2 cellular contexts compared by ENCODE assay signal in the genomic region with DNA sequence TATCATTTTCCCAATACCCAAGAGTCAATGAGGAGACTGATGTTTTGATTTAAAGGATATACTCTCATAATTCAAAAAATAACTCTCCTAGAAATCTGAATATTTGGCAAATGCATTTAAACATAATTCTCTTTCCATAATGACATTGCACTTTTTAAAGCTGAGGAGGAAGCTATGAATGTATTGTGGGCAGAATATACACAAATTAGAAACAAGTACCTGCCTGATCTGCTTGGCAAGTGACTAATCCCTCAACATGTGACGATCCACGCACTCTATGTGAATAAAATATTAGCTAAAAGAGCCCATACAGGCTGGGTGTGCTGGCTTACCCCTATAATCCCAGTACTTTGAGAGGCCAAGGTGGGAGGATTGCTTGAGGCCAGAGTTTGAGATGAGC.
TF ChIP-seq lines count a peak whose summit lies in the region.

No MANE protein-coding gene starts in this region.

TF ChIP-seq in GM23338, 12 proteins besides CTCF, POLR2A, EP300 and RAD21 (continued from another document):
- TF ChIP-seq, protein P1, sequence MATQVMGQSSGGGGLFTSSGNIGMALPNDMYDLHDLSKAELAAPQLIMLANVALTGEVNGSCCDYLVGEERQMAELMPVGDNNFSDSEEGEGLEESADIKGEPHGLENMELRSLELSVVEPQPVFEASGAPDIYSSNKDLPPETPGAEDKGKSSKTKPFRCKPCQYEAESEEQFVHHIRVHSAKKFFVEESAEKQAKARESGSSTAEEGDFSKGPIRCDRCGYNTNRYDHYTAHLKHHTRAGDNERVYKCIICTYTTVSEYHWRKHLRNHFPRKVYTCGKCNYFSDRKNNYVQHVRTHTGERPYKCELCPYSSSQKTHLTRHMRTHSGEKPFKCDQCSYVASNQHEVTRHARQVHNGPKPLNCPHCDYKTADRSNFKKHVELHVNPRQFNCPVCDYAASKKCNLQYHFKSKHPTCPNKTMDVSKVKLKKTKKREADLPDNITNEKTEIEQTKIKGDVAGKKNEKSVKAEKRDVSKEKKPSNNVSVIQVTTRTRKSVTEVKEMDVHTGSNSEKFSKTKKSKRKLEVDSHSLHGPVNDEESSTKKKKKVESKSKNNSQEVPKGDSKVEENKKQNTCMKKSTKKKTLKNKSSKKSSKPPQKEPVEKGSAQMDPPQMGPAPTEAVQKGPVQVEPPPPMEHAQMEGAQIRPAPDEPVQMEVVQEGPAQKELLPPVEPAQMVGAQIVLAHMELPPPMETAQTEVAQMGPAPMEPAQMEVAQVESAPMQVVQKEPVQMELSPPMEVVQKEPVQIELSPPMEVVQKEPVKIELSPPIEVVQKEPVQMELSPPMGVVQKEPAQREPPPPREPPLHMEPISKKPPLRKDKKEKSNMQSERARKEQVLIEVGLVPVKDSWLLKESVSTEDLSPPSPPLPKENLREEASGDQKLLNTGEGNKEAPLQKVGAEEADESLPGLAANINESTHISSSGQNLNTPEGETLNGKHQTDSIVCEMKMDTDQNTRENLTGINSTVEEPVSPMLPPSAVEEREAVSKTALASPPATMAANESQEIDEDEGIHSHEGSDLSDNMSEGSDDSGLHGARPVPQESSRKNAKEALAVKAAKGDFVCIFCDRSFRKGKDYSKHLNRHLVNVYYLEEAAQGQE (IDR thresholded peaks at IDR 0.05; ENCODE audit: unreplicated experiment), result no peak
- TF ChIP-seq, protein P2, sequence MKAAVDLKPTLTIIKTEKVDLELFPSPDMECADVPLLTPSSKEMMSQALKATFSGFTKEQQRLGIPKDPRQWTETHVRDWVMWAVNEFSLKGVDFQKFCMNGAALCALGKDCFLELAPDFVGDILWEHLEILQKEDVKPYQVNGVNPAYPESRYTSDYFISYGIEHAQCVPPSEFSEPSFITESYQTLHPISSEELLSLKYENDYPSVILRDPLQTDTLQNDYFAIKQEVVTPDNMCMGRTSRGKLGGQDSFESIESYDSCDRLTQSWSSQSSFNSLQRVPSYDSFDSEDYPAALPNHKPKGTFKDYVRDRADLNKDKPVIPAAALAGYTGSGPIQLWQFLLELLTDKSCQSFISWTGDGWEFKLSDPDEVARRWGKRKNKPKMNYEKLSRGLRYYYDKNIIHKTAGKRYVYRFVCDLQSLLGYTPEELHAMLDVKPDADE (IDR thresholded peaks at IDR 0.05), result no peak
- TF ChIP-seq POLR2AphosphoS5 (IDR thresholded peaks at IDR 0.05; ENCODE audit: low read depth) (no peak), STAT1 (IDR thresholded peaks at IDR 0.05; ENCODE audit: unreplicated experiment) (no peak)
- TF ChIP-seq, protein P3, sequence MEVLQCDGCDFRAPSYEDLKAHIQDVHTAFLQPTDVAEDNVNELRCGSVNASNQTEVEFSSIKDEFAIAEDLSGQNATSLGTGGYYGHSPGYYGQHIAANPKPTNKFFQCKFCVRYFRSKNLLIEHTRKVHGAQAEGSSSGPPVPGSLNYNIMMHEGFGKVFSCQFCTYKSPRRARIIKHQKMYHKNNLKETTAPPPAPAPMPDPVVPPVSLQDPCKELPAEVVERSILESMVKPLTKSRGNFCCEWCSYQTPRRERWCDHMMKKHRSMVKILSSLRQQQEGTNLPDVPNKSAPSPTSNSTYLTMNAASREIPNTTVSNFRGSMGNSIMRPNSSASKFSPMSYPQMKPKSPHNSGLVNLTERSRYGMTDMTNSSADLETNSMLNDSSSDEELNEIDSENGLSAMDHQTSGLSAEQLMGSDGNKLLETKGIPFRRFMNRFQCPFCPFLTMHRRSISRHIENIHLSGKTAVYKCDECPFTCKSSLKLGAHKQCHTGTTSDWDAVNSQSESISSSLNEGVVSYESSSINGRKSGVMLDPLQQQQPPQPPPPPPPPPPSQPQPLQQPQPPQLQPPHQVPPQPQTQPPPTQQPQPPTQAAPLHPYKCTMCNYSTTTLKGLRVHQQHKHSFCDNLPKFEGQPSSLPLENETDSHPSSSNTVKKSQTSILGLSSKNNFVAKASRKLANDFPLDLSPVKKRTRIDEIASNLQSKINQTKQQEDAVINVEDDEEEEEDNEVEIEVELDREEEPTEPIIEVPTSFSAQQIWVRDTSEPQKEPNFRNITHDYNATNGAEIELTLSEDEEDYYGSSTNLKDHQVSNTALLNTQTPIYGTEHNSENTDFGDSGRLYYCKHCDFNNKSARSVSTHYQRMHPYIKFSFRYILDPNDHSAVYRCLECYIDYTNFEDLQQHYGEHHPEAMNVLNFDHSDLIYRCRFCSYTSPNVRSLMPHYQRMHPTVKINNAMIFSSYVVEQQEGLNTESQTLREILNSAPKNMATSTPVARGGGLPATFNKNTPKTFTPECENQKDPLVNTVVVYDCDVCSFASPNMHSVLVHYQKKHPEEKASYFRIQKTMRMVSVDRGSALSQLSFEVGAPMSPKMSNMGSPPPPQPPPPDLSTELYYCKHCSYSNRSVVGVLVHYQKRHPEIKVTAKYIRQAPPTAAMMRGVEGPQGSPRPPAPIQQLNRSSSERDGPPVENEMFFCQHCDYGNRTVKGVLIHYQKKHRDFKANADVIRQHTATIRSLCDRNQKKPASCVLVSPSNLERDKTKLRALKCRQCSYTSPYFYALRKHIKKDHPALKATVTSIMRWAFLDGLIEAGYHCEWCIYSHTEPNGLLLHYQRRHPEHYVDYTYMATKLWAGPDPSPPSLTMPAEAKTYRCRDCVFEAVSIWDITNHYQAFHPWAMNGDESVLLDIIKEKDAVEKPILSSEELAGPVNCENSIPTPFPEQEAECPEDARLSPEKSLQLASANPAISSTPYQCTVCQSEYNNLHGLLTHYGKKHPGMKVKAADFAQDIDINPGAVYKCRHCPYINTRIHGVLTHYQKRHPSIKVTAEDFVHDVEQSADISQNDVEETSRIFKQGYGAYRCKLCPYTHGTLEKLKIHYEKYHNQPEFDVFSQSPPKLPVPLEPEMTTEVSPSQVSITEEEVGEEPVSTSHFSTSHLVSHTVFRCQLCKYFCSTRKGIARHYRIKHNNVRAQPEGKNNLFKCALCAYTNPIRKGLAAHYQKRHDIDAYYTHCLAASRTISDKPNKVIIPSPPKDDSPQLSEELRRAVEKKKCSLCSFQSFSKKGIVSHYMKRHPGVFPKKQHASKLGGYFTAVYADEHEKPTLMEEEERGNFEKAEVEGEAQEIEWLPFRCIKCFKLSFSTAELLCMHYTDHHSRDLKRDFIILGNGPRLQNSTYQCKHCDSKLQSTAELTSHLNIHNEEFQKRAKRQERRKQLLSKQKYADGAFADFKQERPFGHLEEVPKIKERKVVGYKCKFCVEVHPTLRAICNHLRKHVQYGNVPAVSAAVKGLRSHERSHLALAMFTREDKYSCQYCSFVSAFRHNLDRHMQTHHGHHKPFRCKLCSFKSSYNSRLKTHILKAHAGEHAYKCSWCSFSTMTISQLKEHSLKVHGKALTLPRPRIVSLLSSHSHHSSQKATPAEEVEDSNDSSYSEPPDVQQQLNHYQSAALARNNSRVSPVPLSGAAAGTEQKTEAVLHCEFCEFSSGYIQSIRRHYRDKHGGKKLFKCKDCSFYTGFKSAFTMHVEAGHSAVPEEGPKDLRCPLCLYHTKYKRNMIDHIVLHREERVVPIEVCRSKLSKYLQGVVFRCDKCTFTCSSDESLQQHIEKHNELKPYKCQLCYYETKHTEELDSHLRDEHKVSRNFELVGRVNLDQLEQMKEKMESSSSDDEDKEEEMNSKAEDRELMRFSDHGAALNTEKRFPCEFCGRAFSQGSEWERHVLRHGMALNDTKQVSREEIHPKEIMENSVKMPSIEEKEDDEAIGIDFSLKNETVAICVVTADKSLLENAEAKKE (CRISPR knock-in tag; IDR thresholded peaks at IDR 0.05), result no peak

TF ChIP-seq in GM12878, 131 proteins besides CTCF, POLR2A, EP300 and RAD21:
- TF ChIP-seq, protein P4, sequence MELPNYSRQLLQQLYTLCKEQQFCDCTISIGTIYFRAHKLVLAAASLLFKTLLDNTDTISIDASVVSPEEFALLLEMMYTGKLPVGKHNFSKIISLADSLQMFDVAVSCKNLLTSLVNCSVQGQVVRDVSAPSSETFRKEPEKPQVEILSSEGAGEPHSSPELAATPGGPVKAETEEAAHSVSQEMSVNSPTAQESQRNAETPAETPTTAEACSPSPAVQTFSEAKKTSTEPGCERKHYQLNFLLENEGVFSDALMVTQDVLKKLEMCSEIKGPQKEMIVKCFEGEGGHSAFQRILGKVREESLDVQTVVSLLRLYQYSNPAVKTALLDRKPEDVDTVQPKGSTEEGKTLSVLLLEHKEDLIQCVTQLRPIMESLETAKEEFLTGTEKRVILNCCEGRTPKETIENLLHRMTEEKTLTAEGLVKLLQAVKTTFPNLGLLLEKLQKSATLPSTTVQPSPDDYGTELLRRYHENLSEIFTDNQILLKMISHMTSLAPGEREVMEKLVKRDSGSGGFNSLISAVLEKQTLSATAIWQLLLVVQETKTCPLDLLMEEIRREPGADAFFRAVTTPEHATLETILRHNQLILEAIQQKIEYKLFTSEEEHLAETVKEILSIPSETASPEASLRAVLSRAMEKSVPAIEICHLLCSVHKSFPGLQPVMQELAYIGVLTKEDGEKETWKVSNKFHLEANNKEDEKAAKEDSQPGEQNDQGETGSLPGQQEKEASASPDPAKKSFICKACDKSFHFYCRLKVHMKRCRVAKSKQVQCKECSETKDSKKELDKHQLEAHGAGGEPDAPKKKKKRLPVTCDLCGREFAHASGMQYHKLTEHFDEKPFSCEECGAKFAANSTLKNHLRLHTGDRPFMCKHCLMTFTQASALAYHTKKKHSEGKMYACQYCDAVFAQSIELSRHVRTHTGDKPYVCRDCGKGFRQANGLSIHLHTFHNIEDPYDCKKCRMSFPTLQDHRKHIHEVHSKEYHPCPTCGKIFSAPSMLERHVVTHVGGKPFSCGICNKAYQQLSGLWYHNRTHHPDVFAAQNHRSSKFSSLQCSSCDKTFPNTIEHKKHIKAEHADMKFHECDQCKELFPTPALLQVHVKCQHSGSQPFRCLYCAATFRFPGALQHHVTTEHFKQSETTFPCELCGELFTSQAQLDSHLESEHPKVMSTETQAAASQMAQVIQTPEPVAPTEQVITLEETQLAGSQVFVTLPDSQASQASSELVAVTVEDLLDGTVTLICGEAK (IDR thresholded peaks at IDR 0.05; ENCODE audit: borderline replicate concordance), result no peak
- no peak for TF ChIP-seq POLR2AphosphoS2 (IDR thresholded peaks at IDR 0.05; ENCODE audit: low read depth, low read length)
- no peak for TF ChIP-seq CBFB (IDR thresholded peaks at IDR 0.05; ENCODE audit: low read depth)
- no peak for TF ChIP-seq SMARCA5 (IDR thresholded peaks at IDR 0.05)
- no peak for TF ChIP-seq FOXK2 (IDR thresholded peaks at IDR 0.05)
- no peak for TF ChIP-seq RELA (IDR thresholded peaks at IDR 0.05; ENCODE audit: borderline replicate concordance, partially characterized antibody)
- TF ChIP-seq IRF4 (IDR thresholded peaks at IDR 0.05; ENCODE audit: low read depth, low read length), result no peak
- TF ChIP-seq, protein P5, sequence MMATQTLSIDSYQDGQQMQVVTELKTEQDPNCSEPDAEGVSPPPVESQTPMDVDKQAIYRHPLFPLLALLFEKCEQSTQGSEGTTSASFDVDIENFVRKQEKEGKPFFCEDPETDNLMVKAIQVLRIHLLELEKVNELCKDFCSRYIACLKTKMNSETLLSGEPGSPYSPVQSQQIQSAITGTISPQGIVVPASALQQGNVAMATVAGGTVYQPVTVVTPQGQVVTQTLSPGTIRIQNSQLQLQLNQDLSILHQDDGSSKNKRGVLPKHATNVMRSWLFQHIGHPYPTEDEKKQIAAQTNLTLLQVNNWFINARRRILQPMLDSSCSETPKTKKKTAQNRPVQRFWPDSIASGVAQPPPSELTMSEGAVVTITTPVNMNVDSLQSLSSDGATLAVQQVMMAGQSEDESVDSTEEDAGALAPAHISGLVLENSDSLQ (IDR thresholded peaks at IDR 0.05), result no peak
- TF ChIP-seq, protein P6, sequence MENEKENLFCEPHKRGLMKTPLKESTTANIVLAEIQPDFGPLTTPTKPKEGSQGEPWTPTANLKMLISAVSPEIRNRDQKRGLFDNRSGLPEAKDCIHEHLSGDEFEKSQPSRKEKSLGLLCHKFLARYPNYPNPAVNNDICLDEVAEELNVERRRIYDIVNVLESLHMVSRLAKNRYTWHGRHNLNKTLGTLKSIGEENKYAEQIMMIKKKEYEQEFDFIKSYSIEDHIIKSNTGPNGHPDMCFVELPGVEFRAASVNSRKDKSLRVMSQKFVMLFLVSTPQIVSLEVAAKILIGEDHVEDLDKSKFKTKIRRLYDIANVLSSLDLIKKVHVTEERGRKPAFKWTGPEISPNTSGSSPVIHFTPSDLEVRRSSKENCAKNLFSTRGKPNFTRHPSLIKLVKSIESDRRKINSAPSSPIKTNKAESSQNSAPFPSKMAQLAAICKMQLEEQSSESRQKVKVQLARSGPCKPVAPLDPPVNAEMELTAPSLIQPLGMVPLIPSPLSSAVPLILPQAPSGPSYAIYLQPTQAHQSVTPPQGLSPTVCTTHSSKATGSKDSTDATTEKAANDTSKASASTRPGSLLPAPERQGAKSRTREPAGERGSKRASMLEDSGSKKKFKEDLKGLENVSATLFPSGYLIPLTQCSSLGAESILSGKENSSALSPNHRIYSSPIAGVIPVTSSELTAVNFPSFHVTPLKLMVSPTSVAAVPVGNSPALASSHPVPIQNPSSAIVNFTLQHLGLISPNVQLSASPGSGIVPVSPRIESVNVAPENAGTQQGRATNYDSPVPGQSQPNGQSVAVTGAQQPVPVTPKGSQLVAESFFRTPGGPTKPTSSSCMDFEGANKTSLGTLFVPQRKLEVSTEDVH (IDR thresholded peaks at IDR 0.05; ENCODE audit: low read depth, partially characterized antibody), result no peak
- no peak for TF ChIP-seq HCFC1 (IDR thresholded peaks at IDR 0.05; ENCODE audit: low read length)
- TF ChIP-seq ESRRA (IDR thresholded peaks at IDR 0.05; ENCODE audit: low read length), result no peak
- TF ChIP-seq FOXM1 (IDR thresholded peaks at IDR 0.05; ENCODE audit: low read depth, low read length), result no peak
- TF ChIP-seq TCF7 (IDR thresholded peaks at IDR 0.05; ENCODE audit: borderline replicate concordance), result no peak
- TF ChIP-seq, protein P7, sequence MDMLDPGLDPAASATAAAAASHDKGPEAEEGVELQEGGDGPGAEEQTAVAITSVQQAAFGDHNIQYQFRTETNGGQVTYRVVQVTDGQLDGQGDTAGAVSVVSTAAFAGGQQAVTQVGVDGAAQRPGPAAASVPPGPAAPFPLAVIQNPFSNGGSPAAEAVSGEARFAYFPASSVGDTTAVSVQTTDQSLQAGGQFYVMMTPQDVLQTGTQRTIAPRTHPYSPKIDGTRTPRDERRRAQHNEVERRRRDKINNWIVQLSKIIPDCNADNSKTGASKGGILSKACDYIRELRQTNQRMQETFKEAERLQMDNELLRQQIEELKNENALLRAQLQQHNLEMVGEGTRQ (IDR thresholded peaks at IDR 0.05; ENCODE audit: borderline replicate concordance, low read depth, low read length), result no peak
- no peak for TF ChIP-seq TAF1 (IDR thresholded peaks at IDR 0.05; ENCODE audit: borderline replicate concordance, low read depth, low read length)
- no peak for TF ChIP-seq ZNF207 (IDR thresholded peaks at IDR 0.05; ENCODE audit: borderline replicate concordance)
- TF ChIP-seq RB1 (IDR thresholded peaks at IDR 0.05; ENCODE audit: borderline replicate concordance), result no peak
